7 cellular contexts compared by ENCODE assay signal in the genomic region with DNA sequence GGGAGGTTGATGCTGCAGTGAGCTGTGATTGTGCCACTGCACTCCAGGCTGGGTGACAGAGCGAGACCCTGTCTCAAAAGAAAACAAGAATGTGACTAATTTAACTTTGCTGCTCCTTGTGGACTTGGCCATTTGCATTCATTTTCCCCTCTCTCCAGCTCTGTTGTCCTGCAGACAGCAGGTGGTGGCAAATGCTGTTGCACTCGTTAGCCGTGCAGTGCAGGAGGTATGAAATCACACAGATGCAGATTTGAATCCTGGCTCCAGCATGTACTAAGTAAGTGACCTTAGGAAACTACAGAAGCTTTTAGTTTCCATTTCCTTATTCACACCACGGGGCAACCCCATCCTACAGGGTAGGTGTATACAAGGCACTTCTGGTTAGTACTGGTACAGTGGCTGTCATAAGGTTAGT. TPM values are rescaled to one million over a fixed set of nuclear protein-coding genes. Genes with fewer than 3 reads are reported as not detected.
DNase-seq lines count a peak whose midpoint lies in the region; ATAC-seq and TF ChIP-seq lines count a peak whose summit lies in the region.

No MANE protein-coding gene starts in this region.

- H4K20me1 ChIP-seq in H9 (ENCODE audit: control insufficient read depth, insufficient read depth, insufficient read length) = no peaks in the 10 kb centered on the region

- TF ChIP-seq CTCF in H9 (conservative IDR thresholded peaks at IDR 0.05) (no peak; the same call in 2 of the 3 replicates), heart right ventricle (IDR thresholded peaks at IDR 0.05) (no peak)

- H3K18ac ChIP-seq in H9 (ENCODE audit: insufficient read length, low read depth, low read length) = no peak overlapping the region

- H3K27me3 Mint-ChIP-seq in H9 (ENCODE audit: low read depth) = no peaks in the 10 kb centered on the region

- H2BK20ac ChIP-seq in H9 (ENCODE audit: low read depth, low read length, poor library complexity, severe bottlenecking) = no peak overlapping the region

- H4K5ac ChIP-seq in H9 (ENCODE audit: insufficient read length, low read depth, low read length) = no peak overlapping the region

- no peak overlapping the region for H2BK12ac ChIP-seq in H9 (ENCODE audit: insufficient read length, low read depth, low read length)

- no peak overlapping the region for H3K4me2 ChIP-seq in H9 (ENCODE audit: insufficient read depth, insufficient read length, low read length)

- DNase-seq in H9 (no peak), mesenteric fat pad (ENCODE audit: low spot score) (peak; percentile 26), cerebellum (ENCODE audit: low spot score) (no peak), heart right ventricle (no peak), NCI-H1105 treated with DMSO at 0.1 percent for 48 hours (lab: John Stamatoyannopoulos, UW) (no peak)

- H3K79me1 ChIP-seq in H9 (ENCODE audit: insufficient read depth, low read depth, low read length, poor library complexity, severe bottlenecking) = no peaks in the 10 kb centered on the region

- no peak overlapping the region for H4K91ac ChIP-seq in H9 (ENCODE audit: insufficient read length, low read depth, low read length)

- H3K14ac ChIP-seq in H9 (ENCODE audit: insufficient read depth, low read length) = no peak overlapping the region

- peak; percentile 83 for ATAC-seq in GM19043 (IDR thresholded peaks at IDR 0.05; ENCODE audit: low read depth, unreplicated experiment)
- ATAC-seq in heart right ventricle = no peak

- no peak overlapping the region for H2AFZ ChIP-seq in H9 (ENCODE audit: low read length)

- H3T11ph ChIP-seq in H9 (ENCODE audit: low read length) = no peak overlapping the region

- no peak overlapping the region for H3K23ac ChIP-seq in H9 (ENCODE audit: insufficient read length, low read depth, low read length)

- no peaks in the 10 kb centered on the region for H3K36me3 ChIP-seq in HUES48 (ENCODE audit: control insufficient read depth, insufficient read depth, low read length)
- no peaks in the 10 kb centered on the region for H3K36me3 ChIP-seq in heart right ventricle

- no peak overlapping the region for H3K9ac ChIP-seq in H9 (ENCODE audit: extremely low read depth, insufficient read length, low read length)
- H3K9ac ChIP-seq in HUES48 (ENCODE audit: low read depth, low read length) = 0 out of 2 replicates have a peak overlapping the region, but pooled peaks have one; percentile 30

- no peaks in the 10 kb centered on the region for H3K23me2 ChIP-seq in H9 (ENCODE audit: insufficient read length, low read depth, low read length, poor library complexity, severe bottlenecking)

- H3K4ac ChIP-seq in H9 (ENCODE audit: low read depth, low read length) = no peak overlapping the region

- H3K56ac ChIP-seq in H9 (ENCODE audit: insufficient read length, low read depth, low read length) = no peak overlapping the region

- no peak overlapping the region for H3K4me3 ChIP-seq in HUES48 (ENCODE audit: low read depth, low read length)
- H3K4me3 ChIP-seq in heart right ventricle = no peak overlapping the region

- no peaks in the 10 kb centered on the region; a peak in 1 of 7 replicates for H3K36me3 Mint-ChIP-seq in H9 (ENCODE audit: insufficient read depth in 1 of 3, low read depth in 3 of 3)

- no peak overlapping the region for H4K8ac ChIP-seq in H9 (replicated peaks; ENCODE audit: insufficient read length, low read depth, low read length)

- no peaks in the 10 kb centered on the region for H3K27me3 ChIP-seq in H9 (ENCODE audit: insufficient read depth, low read length)
- H3K27me3 ChIP-seq in HUES48 (ENCODE audit: control insufficient read depth, insufficient read depth, low read length) = no peaks in the 10 kb centered on the region
- no peaks in the 10 kb centered on the region for H3K27me3 ChIP-seq in heart right ventricle

- H3K4me1 ChIP-seq in H9 (ENCODE audit: insufficient read depth, low read length) (peaks cover 12% of the 10 kb centered on the region; the same call in 1 of the 2 replicates), HUES48 (ENCODE audit: control insufficient read depth, insufficient read depth, low read length) (peaks cover 41% of the 10 kb centered on the region), heart right ventricle (peaks cover 0 to 13% (median 4%) of the 10 kb centered on the region in 9 donors)

- H3K9me3 ChIP-seq in H9 (ENCODE audit: control insufficient read depth, low read depth, low read length) (no peaks in the 10 kb centered on the region), HUES48 (ENCODE audit: control insufficient read depth, insufficient read depth, low read length) (no peaks in the 10 kb centered on the region), heart right ventricle (no peaks in the 10 kb centered on the region)

- peak overlapping the region; percentile 42 to 99 (median 97) for H3K27ac Mint-ChIP-seq in H9

- peaks cover 48 to 50% of the 10 kb centered on the region in 2 experiments for H3K4me1 Mint-ChIP-seq in H9

- H3K79me2 ChIP-seq in H9 (ENCODE audit: insufficient read depth, low read length) = no peaks in the 10 kb centered on the region

- H2BK5ac ChIP-seq in H9 (ENCODE audit: insufficient read length, low read length) = no peak overlapping the region

- no peak overlapping the region for H2BK120ac ChIP-seq in H9 (ENCODE audit: low read depth, low read length, poor library complexity, severe bottlenecking)

- no peak overlapping the region for H3K27ac ChIP-seq in H9 (ENCODE audit: insufficient read length, low read depth, low read length)
- H3K27ac ChIP-seq in HUES48 (ENCODE audit: low read depth, low read length) = peak overlapping the region; percentile 78
- no peak overlapping the region for H3K27ac ChIP-seq in heart right ventricle

- peaks cover 0 to 1% of the 10 kb centered on the region in 2 experiments; a peak in 1 of 5 replicates for H3K9me3 Mint-ChIP-seq in H9

- peak overlapping the region in 1 of 2 experiments; percentile 47; a peak in 1 of 5 replicates for H3K4me3 Mint-ChIP-seq in H9

- no CpG with 5 or more reads among the region's 4 CpGs for WGBS in H9 (ENCODE audit: extremely low coverage, insufficient read length, low lambda C conversion rate)
- 60 to 69% methylated on average over 4 of the region's 4 CpGs for WGBS in heart right ventricle, 2 donors

- intact Hi-C loops in heart right ventricle (cut with DNase I) = no loop called here

- H2AK5ac ChIP-seq in H9 (ENCODE audit: insufficient read length, low read length) = no peak overlapping the region

- no peak overlapping the region for H2BK15ac ChIP-seq in H9 (ENCODE audit: low read depth, low read length)

RNA-seq across cellular contexts. Expression of a gene that starts 9.6 kb away (rescaled TPM):
- 70.2 and 72.1 TPM in 2 replicates for total RNA-seq in H9 (2021)
- total RNA-seq in mesenteric fat pad = 3.4 TPM
- total RNA-seq in cerebellum = 7.7 TPM
- 1 to 10 TPM in 8 of 10 donors, under 1 TPM in 2; 0.78 to 2.3 (median 1.5) TPM for total RNA-seq in heart right ventricle
- under 1 TPM; 0.37 to 0.51 TPM for polyA plus RNA-seq in heart right ventricle
